ENCODE assay signal across 12 cellular contexts in genomic region chr1:13513885-13514546, GRCh38. TPM values are rescaled to one million over a fixed set of nuclear protein-coding genes. Genes with fewer than 3 reads are reported as not detected.
DNase-seq lines count a peak whose midpoint lies in the region; ATAC-seq and TF ChIP-seq lines count a peak whose summit lies in the region.
"Had no signal": no experiment of that assay in that cellular context is flagged by ENCODE, and none has a peak within 500 bp of the region (broad histone marks: within the 10 kb centered on the region; RNA-seq: fewer than 3 reads in every experiment).

Gene LRRC38, minus strand, starts transcription at chr1:13514003. Its CDS starts 410 bp downstream, at chr1:13513593.

- no peak within 1 kb of the TSS for H3K23ac ChIP-seq in trophoblast cell (ENCODE audit: low read length)

- H3K27me3 ChIP-seq in Loucy (ENCODE audit: insufficient read depth, low read length, poor library complexity, severe bottlenecking) (peaks cover 12% of the 10 kb centered on the region), trophoblast cell (ENCODE audit: insufficient read depth, low read length) (peaks cover 32% of the 10 kb centered on the region)

- H3K18ac ChIP-seq in trophoblast cell (ENCODE audit: low read length), result no peak within 1 kb of the TSS

- no peaks in the 10 kb centered on the region for H3F3A ChIP-seq in Loucy (ENCODE audit: low read depth)

- H4K8ac ChIP-seq in trophoblast cell (ENCODE audit: low read depth, low read length), result no peak within 1 kb of the TSS

- H4K20me1 ChIP-seq in Loucy (ENCODE audit: insufficient read depth, low read length, poor library complexity, severe bottlenecking), result no peaks in the 10 kb centered on the region

- no peak within 1 kb of the TSS for H4K12ac ChIP-seq in trophoblast cell (ENCODE audit: low read depth, low read length)

- WGBS in trophoblast cell (ENCODE audit: extremely low coverage, insufficient coverage, insufficient read length), result no CpG with 5 or more reads among the region's 36 CpGs

- TF ChIP-seq CTCF in Loucy (conservative IDR thresholded peaks at IDR 0.05; ENCODE audit: low read length) (no peak; the same call in 1 of the 2 replicates), fibroblast of mammary gland (conservative IDR thresholded peaks at IDR 0.05; ENCODE audit: control insufficient read depth, insufficient read depth, low read depth, low read length) (no peak)

- no peak within 1 kb of the TSS for H2BK12ac ChIP-seq in trophoblast cell (ENCODE audit: low read length)

- H3K4me2 ChIP-seq in Loucy (ENCODE audit: low read depth, low read length, poor library complexity, severe bottlenecking), result peak within 1 kb of the TSS; percentile 61
- peak within 1 kb of the TSS; percentile 49 for H3K4me2 ChIP-seq in trophoblast cell (ENCODE audit: low read length)

- H3K14ac ChIP-seq in trophoblast cell (ENCODE audit: low read length), result no peak within 1 kb of the TSS

- no peak within 1 kb of the TSS for H2BK120ac ChIP-seq in trophoblast cell (ENCODE audit: insufficient read depth, low read length, poor library complexity)

- H2AFZ ChIP-seq in Loucy (ENCODE audit: low read length), result peak within 1 kb of the TSS; percentile 68; the same call in 1 of the 2 replicates
- H2AFZ ChIP-seq in trophoblast cell (ENCODE audit: insufficient read depth, low read length, poor library complexity), result no peak within 1 kb of the TSS

- H2AK5ac ChIP-seq in trophoblast cell (ENCODE audit: low read length), result no peak within 1 kb of the TSS

- no peak within 1 kb of the TSS for H4K91ac ChIP-seq in trophoblast cell (ENCODE audit: low read depth, low read length)

- ATAC-seq in HG02938 (IDR thresholded peaks at IDR 0.05; ENCODE audit: unreplicated experiment), result no peak
- ATAC-seq: body of pancreas had no signal

- H3K27ac ChIP-seq in trophoblast cell (ENCODE audit: low read depth, low read length), result no peak within 1 kb of the TSS
- H3K27ac ChIP-seq: 22Rv1, body of pancreas had no signal

- H3K79me2 ChIP-seq in Loucy (ENCODE audit: insufficient read depth, low read length) (no peaks in the 10 kb centered on the region), trophoblast cell (ENCODE audit: control insufficient read depth, insufficient read depth, low read length, poor library complexity) (no peaks in the 10 kb centered on the region)

- H3K4me3 ChIP-seq in Loucy (ENCODE audit: low read length, poor library complexity, severe bottlenecking) (peak within 1 kb of the TSS; percentile 58), fibroblast of mammary gland (ENCODE audit: control insufficient read depth, low read depth, low read length) (no peak within 1 kb of the TSS), trophoblast cell (ENCODE audit: low read depth, low read length) (no peak within 1 kb of the TSS)
- H3K4me3 ChIP-seq: body of pancreas had no signal

- DNase-seq in DMS 273 (lab: John Stamatoyannopoulos, UW; ENCODE audit: unreplicated experiment) (peak; percentile 62), DMS 273 treated with DMSO at 0.1 percent for 48 hours (lab: John Stamatoyannopoulos, UW) (no peak), fibroblast of mammary gland (ENCODE audit: low read depth) (peak; percentile 4), trophoblast cell (no peak), SHP77 (lab: John Stamatoyannopoulos, UW) (no peak), NCI-H345 treated with DMSO at 0.1 percent for 48 hours (lab: John Stamatoyannopoulos, UW; ENCODE audit: unreplicated experiment) (no peak)
- DNase-seq: body of pancreas, GOT3, NCI-H1930 had no signal

- no peaks in the 10 kb centered on the region for H3K79me1 ChIP-seq in trophoblast cell (ENCODE audit: low read length)

- H3K36me3 ChIP-seq in Loucy (ENCODE audit: insufficient read depth, low read length), result no peaks in the 10 kb centered on the region
- H3K36me3 ChIP-seq in trophoblast cell (ENCODE audit: control insufficient read depth in 1 of 2, insufficient read depth in 2 of 2, low read length in 2 of 2), result no peaks in the 10 kb centered on the region

- no peak within 1 kb of the TSS for H3K9ac ChIP-seq in Loucy (ENCODE audit: low read depth, low read length, poor library complexity, severe bottlenecking)
- no peak within 1 kb of the TSS for H3K9ac ChIP-seq in trophoblast cell (ENCODE audit: low read length)

- H2BK5ac ChIP-seq in trophoblast cell (ENCODE audit: low read depth, low read length, poor library complexity), result no peak within 1 kb of the TSS

- H3K9me3 ChIP-seq in Loucy (ENCODE audit: insufficient read depth, low read depth, low read length) (no peaks in the 10 kb centered on the region), trophoblast cell (ENCODE audit: insufficient read depth, low read depth, low read length) (peaks cover 9% of the 10 kb centered on the region)

- peaks cover 3% of the 10 kb centered on the region for H3K4me1 ChIP-seq in Loucy (ENCODE audit: insufficient read depth, low read length, poor library complexity, severe bottlenecking)
- H3K4me1 ChIP-seq in trophoblast cell (ENCODE audit: control insufficient read depth in 1 of 2, insufficient read depth in 2 of 2, low read length in 2 of 2), result peaks cover 0 to 8% of the 10 kb centered on the region in 2 experiments
- H3K4me1 ChIP-seq: body of pancreas had no signal

- H3K4ac ChIP-seq in trophoblast cell (ENCODE audit: low read depth, low read length), result no peak within 1 kb of the TSS

- no peaks in the 10 kb centered on the region for H3K9me2 ChIP-seq in Loucy (replicated peaks; ENCODE audit: low read depth, low read length)

RNA-seq across cellular contexts. Expression of gene LRRC38, which starts in this region (rescaled TPM):
- not detected in 2 replicates for polyA plus RNA-seq in trophoblast cell (2013)

Comparison
In these comparisons a context has a peak if more than half of its experiments do, and no peak if none do; other contexts are left out.
1. DNase-seq: peak in DMS 273 (single experiment) and fibroblast of mammary gland (single experiment); none in DMS 273 treated with DMSO at 0.1 percent for 48 hours (single experiment), trophoblast cell (0 of 2), SHP77 (0 of 2) and NCI-H345 treated with DMSO at 0.1 percent for 48 hours (single experiment).